ENCODE assay signal across 1 cellular context in the genomic region with DNA sequence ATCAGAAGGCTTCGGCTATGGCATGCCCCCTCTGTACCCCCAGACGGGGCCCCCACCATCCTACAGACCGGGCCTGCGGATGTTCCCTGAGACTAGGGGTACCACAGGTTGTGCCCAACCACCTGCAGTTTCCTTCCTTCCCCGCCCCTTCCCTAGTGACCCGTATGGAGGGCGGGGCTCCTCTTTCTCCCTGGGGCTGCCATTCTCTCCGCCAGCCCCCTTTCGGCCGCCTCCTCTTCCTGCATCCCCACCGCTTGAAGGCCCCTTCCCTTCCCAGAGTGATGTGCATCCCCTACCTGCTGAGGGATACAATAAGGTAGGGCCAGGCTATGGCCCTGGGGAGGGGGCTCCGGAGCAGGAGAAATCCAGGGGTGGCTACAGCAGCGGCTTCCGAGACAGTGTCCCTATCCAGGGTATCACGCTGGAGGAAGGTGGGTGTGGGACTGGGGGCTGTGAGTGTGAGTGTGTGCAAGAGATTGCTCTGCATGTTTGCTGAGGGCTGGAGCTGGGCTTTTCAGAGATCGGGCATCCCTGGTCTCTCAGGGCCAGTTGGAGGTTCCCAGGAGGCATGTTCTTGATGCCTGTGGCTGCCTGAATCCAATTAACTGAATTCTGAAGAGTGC.
TF ChIP-seq lines count a peak whose summit lies in the region.

No MANE protein-coding gene starts in this region.

TF ChIP-seq in WTC11, 78 proteins besides CTCF, POLR2A, EP300 and RAD21:
- no peak for TF ChIP-seq ZNF671 (CRISPR knock-in tag; IDR thresholded peaks at IDR 0.05)
- TF ChIP-seq, protein P1, sequence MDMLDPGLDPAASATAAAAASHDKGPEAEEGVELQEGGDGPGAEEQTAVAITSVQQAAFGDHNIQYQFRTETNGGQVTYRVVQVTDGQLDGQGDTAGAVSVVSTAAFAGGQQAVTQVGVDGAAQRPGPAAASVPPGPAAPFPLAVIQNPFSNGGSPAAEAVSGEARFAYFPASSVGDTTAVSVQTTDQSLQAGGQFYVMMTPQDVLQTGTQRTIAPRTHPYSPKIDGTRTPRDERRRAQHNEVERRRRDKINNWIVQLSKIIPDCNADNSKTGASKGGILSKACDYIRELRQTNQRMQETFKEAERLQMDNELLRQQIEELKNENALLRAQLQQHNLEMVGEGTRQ (CRISPR knock-in tag; IDR thresholded peaks at IDR 0.05) = 0 out of 2 replicates have a peak, but pooled peaks have one; percentile 7
- TF ChIP-seq, protein P2, sequence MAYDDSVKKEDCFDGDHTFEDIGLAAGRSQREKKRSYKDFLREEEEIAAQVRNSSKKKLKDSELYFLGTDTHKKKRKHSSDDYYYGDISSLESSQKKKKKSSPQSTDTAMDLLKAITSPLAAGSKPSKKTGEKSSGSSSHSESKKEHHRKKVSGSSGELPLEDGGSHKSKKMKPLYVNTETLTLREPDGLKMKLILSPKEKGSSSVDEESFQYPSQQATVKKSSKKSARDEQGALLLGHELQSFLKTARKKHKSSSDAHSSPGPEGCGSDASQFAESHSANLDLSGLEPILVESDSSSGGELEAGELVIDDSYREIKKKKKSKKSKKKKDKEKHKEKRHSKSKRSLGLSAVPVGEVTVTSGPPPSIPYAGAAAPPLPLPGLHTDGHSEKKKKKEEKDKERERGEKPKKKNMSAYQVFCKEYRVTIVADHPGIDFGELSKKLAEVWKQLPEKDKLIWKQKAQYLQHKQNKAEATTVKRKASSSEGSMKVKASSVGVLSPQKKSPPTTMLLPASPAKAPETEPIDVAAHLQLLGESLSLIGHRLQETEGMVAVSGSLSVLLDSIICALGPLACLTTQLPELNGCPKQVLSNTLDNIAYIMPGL (CRISPR knock-in tag; IDR thresholded peaks at IDR 0.05) = 0 out of 2 replicates have a peak, but pooled peaks have one; percentile 34
- TF ChIP-seq, protein P3, sequence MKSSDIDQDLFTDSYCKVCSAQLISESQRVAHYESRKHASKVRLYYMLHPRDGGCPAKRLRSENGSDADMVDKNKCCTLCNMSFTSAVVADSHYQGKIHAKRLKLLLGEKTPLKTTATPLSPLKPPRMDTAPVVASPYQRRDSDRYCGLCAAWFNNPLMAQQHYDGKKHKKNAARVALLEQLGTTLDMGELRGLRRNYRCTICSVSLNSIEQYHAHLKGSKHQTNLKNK (CRISPR knock-in tag; IDR thresholded peaks at IDR 0.05) = no peak
- TF ChIP-seq, protein P4, sequence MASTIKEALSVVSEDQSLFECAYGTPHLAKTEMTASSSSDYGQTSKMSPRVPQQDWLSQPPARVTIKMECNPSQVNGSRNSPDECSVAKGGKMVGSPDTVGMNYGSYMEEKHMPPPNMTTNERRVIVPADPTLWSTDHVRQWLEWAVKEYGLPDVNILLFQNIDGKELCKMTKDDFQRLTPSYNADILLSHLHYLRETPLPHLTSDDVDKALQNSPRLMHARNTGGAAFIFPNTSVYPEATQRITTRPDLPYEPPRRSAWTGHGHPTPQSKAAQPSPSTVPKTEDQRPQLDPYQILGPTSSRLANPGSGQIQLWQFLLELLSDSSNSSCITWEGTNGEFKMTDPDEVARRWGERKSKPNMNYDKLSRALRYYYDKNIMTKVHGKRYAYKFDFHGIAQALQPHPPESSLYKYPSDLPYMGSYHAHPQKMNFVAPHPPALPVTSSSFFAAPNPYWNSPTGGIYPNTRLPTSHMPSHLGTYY (CRISPR knock-in tag; IDR thresholded peaks at IDR 0.05) = no peak
- 0 out of 2 replicates have a peak, but pooled peaks have one; percentile 31 for TF ChIP-seq SP1 (CRISPR knock-in tag; conservative IDR thresholded peaks at IDR 0.05)
- TF ChIP-seq, protein P5, sequence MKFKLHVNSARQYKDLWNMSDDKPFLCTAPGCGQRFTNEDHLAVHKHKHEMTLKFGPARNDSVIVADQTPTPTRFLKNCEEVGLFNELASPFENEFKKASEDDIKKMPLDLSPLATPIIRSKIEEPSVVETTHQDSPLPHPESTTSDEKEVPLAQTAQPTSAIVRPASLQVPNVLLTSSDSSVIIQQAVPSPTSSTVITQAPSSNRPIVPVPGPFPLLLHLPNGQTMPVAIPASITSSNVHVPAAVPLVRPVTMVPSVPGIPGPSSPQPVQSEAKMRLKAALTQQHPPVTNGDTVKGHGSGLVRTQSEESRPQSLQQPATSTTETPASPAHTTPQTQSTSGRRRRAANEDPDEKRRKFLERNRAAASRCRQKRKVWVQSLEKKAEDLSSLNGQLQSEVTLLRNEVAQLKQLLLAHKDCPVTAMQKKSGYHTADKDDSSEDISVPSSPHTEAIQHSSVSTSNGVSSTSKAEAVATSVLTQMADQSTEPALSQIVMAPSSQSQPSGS (CRISPR knock-in tag; IDR thresholded peaks at IDR 0.05; ENCODE audit: borderline replicate concordance, low read depth) = no peak
TF ChIP-seq in WTC11: peak in this region for 3.
